11 cellular contexts compared by ENCODE assay signal in the genomic region with DNA sequence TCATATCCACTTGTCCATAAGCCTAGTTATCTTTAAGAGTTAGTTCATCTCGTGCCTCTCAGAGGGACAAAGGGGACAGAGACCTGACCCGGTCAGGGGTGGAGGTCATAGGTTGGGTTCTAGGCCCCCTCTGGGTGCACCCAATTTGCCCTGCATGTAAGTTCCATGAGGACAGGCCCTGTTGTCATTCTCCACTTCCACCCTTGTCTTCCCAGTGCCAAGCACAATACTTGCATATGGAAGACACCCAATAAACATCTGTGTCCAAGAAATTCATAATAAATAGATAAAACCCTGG. TPM values are rescaled to one million over a fixed set of nuclear protein-coding genes. Genes with fewer than 3 reads are reported as not detected.
A peak's percentile ranks its signal among the peaks of the same experiment; 100 is the strongest.
DNase-seq lines count a peak whose midpoint lies in the region; ATAC-seq and TF ChIP-seq lines count a peak whose summit lies in the region.
"Had no signal": no experiment of that assay in that cellular context is flagged by ENCODE, and none has a peak within 500 bp of the region (broad histone marks: within the 10 kb centered on the region; RNA-seq: fewer than 3 reads in every experiment).

No MANE protein-coding gene starts in this region.

- peak overlapping the region; percentile 91 for H3K4me3 Mint-ChIP-seq in activated CD8-positive, alpha-beta memory T cell treated with anti-CD3 and anti-CD28 coated beads, Interleukin-2, amount 10 ng/mL, durations not matched to agents 7 days and 5 days

- H3K27ac ChIP-seq in PC-3 (ENCODE audit: low read length): no peak overlapping the region
- H3K27ac ChIP-seq in duodenal mucosa (ENCODE audit: low read depth, low read length): no peak overlapping the region
- H3K27ac ChIP-seq in smooth muscle cell (ENCODE audit: low read depth): no peak overlapping the region
- no peak overlapping the region for H3K27ac ChIP-seq in right atrium auricular region
- H3K27ac ChIP-seq: cardiac muscle cell had no signal

- no peak for DNase-seq in activated CD8-positive, alpha-beta memory T cell treated with anti-CD3 and anti-CD28 coated beads, Interleukin-2, amount 10 ng/mL, durations not matched to agents 7 days and 5 days
- DNase-seq in activated CD8-positive, alpha-beta memory T cell treated with anti-CD3 and anti-CD28 coated beads, Interleukin-2, amount 50 U/mL, for 4 hours: no peak
- no peak for DNase-seq in PC-3
- no peak for DNase-seq in smooth muscle cell (lab: John Stamatoyannopoulos, UW; ENCODE audit: unreplicated experiment)
- DNase-seq in right atrium auricular region (ENCODE audit: low spot score): no peak
- no peak for DNase-seq in stimulated activated CD4-positive, alpha-beta T cell treated with anti-CD3 and anti-CD28 coated beads, Interleukin-12 subunit alpha, Interleukin-12 subunit beta, amount 100 ng/mL, for 4 hours
- DNase-seq: left ventricle myocardium superior; stimulated activated CD8-positive, alpha-beta memory T cell treated with anti-CD3 and anti-CD28 coated beads, Interleukin-4, amount 100 ng/mL, for 48 hours had no signal

- POLR2A ChIA-PET in PC-3 (lab: Charles Lee; ENCODE audit: unreplicated experiment): no interaction called here

- no peak overlapping the region for H3K27ac Mint-ChIP-seq in activated CD8-positive, alpha-beta memory T cell treated with anti-CD3 and anti-CD28 coated beads, Interleukin-2, amount 10 ng/mL, durations not matched to agents 7 days and 5 days

- H3K9me3 ChIP-seq in PC-3 (ENCODE audit: low read length) (no peaks in the 10 kb centered on the region), duodenal mucosa (ENCODE audit: control insufficient read depth in 1 of 2, low read length in 2 of 2) (no peaks in the 10 kb centered on the region), smooth muscle cell (replicated peaks; ENCODE audit: low read depth) (no peaks in the 10 kb centered on the region), right atrium auricular region (no peaks in the 10 kb centered on the region)

- peaks cover 30% of the 10 kb centered on the region for H3K27me3 Mint-ChIP-seq in activated CD8-positive, alpha-beta memory T cell treated with anti-CD3 and anti-CD28 coated beads, Interleukin-2, amount 10 ng/mL, durations not matched to agents 7 days and 5 days

- H3K27me3 ChIP-seq in PC-3 (ENCODE audit: low read length) (peaks cover 12% of the 10 kb centered on the region), duodenal mucosa (ENCODE audit: control insufficient read depth in 1 of 2, insufficient read depth in 2 of 2, low read length in 2 of 2) (peaks cover 24 to 25% of the 10 kb centered on the region in 2 donors), smooth muscle cell (ENCODE audit: low read depth) (peaks cover 35% of the 10 kb centered on the region), right atrium auricular region (peaks cover 0 to 11% of the 10 kb centered on the region in 2 donors)

- no peaks in the 10 kb centered on the region for H3K36me3 Mint-ChIP-seq in activated CD8-positive, alpha-beta memory T cell treated with anti-CD3 and anti-CD28 coated beads, Interleukin-2, amount 10 ng/mL, durations not matched to agents 7 days and 5 days

- peaks cover 18% of the 10 kb centered on the region for H3K4me1 ChIP-seq in PC-3 (ENCODE audit: insufficient read depth, low read length)
- H3K4me1 ChIP-seq in duodenal mucosa (ENCODE audit: control insufficient read depth in 1 of 2, insufficient read depth in 2 of 2, low read length in 2 of 2): peaks cover 19 to 34% of the 10 kb centered on the region in 2 donors
- peaks cover 15% of the 10 kb centered on the region for H3K4me1 ChIP-seq in smooth muscle cell (ENCODE audit: low read depth)
- H3K4me1 ChIP-seq in right atrium auricular region: peaks cover 0 to 45% of the 10 kb centered on the region in 2 donors

- no peaks in the 10 kb centered on the region for H3K9me2 ChIP-seq in PC-3 (replicated peaks; ENCODE audit: low read length)

- H3F3A ChIP-seq in PC-3 (ENCODE audit: low read length, unreplicated experiment) (no peaks in the 10 kb centered on the region), smooth muscle cell (ENCODE audit: low read depth) (no peaks in the 10 kb centered on the region)

- CTCF ChIA-PET in activated CD8-positive, alpha-beta memory T cell treated with anti-CD3 and anti-CD28 coated beads, Interleukin-2, amount 10 ng/mL, durations not matched to agents 7 days and 5 days (lab: Charles Lee): interaction anchor here (1.5 to 4.1 kb wide), 3 partner anchors 9 to 46 kb away, joined by 4 to 31 read pairs (median 8); a partner anchor contains a TSS
- CTCF ChIA-PET in PC-3 (lab: Charles Lee): no interaction called here

- WGBS in smooth muscle cell (ENCODE audit: low lambda C conversion rate): 89% methylated on average over 2 of the region's 2 CpGs

- no peak overlapping the region for H3K9ac ChIP-seq in PC-3 (ENCODE audit: low read length)
- H3K9ac ChIP-seq in duodenal mucosa (ENCODE audit: low read depth in 1 of 2, low read length in 2 of 2): no peak overlapping the region
- no peak overlapping the region for H3K9ac ChIP-seq in smooth muscle cell (ENCODE audit: low read depth)

- H3K4me2 ChIP-seq in PC-3 (ENCODE audit: low read length): peak overlapping the region; percentile 91
- peak overlapping the region; percentile 84 for H3K4me2 ChIP-seq in smooth muscle cell

- H2AFZ ChIP-seq in PC-3 (ENCODE audit: low read length) (no peak overlapping the region), smooth muscle cell (ENCODE audit: low read depth) (no peak overlapping the region)

- peak overlapping the region; percentile 90; the same call in 1 of the 2 replicates for H3K4me3 ChIP-seq in PC-3 (ENCODE audit: low read length)
- peak overlapping the region; percentile 86 to 88 for H3K4me3 ChIP-seq in duodenal mucosa (ENCODE audit: low read depth in 1 of 2, low read length in 2 of 2)
- H3K4me3 ChIP-seq in smooth muscle cell: peak overlapping the region; percentile 71
- H3K4me3 ChIP-seq in right atrium auricular region: no peak overlapping the region

- H3K36me3 ChIP-seq in PC-3 (ENCODE audit: low read depth, low read length) (no peaks in the 10 kb centered on the region), duodenal mucosa (ENCODE audit: control insufficient read depth in 1 of 2, insufficient read depth in 2 of 2, low read length in 2 of 2) (peaks cover 0 to 6% of the 10 kb centered on the region in 2 donors), smooth muscle cell (ENCODE audit: low read depth) (no peaks in the 10 kb centered on the region), right atrium auricular region (no peaks in the 10 kb centered on the region)
- H3K36me3 ChIP-seq: cardiac muscle cell had no signal

- no peak for ATAC-seq in activated CD8-positive, alpha-beta memory T cell treated with anti-CD3 and anti-CD28 coated beads, Interleukin-2, amount 10 ng/mL, durations not matched to agents 7 days and 5 days
- ATAC-seq in PC-3: no peak
- ATAC-seq in GM18517 (IDR thresholded peaks at IDR 0.05; ENCODE audit: unreplicated experiment): no peak

- no TSS peak for BruUV-seq in PC-3 (replicated peaks; lab: Mats Ljungman, UMichigan)

- peaks cover 41% of the 10 kb centered on the region for H3K4me1 Mint-ChIP-seq in activated CD8-positive, alpha-beta memory T cell treated with anti-CD3 and anti-CD28 coated beads, Interleukin-2, amount 10 ng/mL, durations not matched to agents 7 days and 5 days

- no peak for TF ChIP-seq CTCF in PC-3 (conservative IDR thresholded peaks at IDR 0.05; ENCODE audit: low read depth, low read length)
- TF ChIP-seq CTCF in smooth muscle cell (IDR thresholded peaks at IDR 0.05; ENCODE audit: borderline replicate concordance, insufficient read depth, poor library complexity, severe bottlenecking): no peak
- no peak for TF ChIP-seq CTCF in right atrium auricular region (IDR thresholded peaks at IDR 0.05)

- peaks cover 23% of the 10 kb centered on the region for H3K79me2 ChIP-seq in PC-3 (ENCODE audit: low read length)
- H3K79me2 ChIP-seq in smooth muscle cell (ENCODE audit: low read depth): peaks cover 31% of the 10 kb centered on the region

- intact Hi-C loops in PC-3 (cut with micrococcal nuclease): no loop called here

- H3K9me3 Mint-ChIP-seq in activated CD8-positive, alpha-beta memory T cell treated with anti-CD3 and anti-CD28 coated beads, Interleukin-2, amount 10 ng/mL, durations not matched to agents 7 days and 5 days (ENCODE audit: low read depth): no peaks in the 10 kb centered on the region

- H4K20me1 ChIP-seq in PC-3 (ENCODE audit: low read length) (no peaks in the 10 kb centered on the region), smooth muscle cell (ENCODE audit: low read depth) (peaks cover 27% of the 10 kb centered on the region)

RNA-seq across cellular contexts. Expression of a gene that starts 1.3 kb away (rescaled TPM):
- 10 to 100 TPM; 56.5 to 73.9 TPM for total RNA-seq in activated CD8-positive, alpha-beta memory T cell treated with anti-CD3 and anti-CD28 coated beads, Interleukin-2, amount 10 ng/mL, durations not matched to agents 7 days and 5 days
- total RNA-seq in PC-3 (2014; rRNA removed) (196 and 236 TPM in 2 replicates), smooth muscle cell (110 and 195 TPM in 2 replicates), right atrium auricular region (100 to 1,000 TPM in 1 of 2 donors, 10 to 100 TPM in 1; 68.1 to 100 TPM)
- polyA plus RNA-seq in smooth muscle cell: 320 and 365 TPM in 2 replicates

RNA-seq across cellular contexts. Expression of a gene that starts 1.4 kb away (rescaled TPM):
- not detected for total RNA-seq in activated CD8-positive, alpha-beta memory T cell treated with anti-CD3 and anti-CD28 coated beads, Interleukin-2, amount 10 ng/mL, durations not matched to agents 7 days and 5 days
- not detected in 2 replicates for total RNA-seq in PC-3 (2014; rRNA removed)
- 0.18 TPM in 1 of 2 replicates, not detected in the other for total RNA-seq in smooth muscle cell
- polyA plus RNA-seq in smooth muscle cell: 0.13 and 0.64 TPM in 2 replicates
- total RNA-seq in right atrium auricular region: 1 to 10 TPM; 1.4 to 5.5 TPM

RNA-seq across cellular contexts. Expression of a gene that starts 12.3 kb away (rescaled TPM):
- total RNA-seq in activated CD8-positive, alpha-beta memory T cell treated with anti-CD3 and anti-CD28 coated beads, Interleukin-2, amount 10 ng/mL, durations not matched to agents 7 days and 5 days: 1 to 10 TPM; 1.1 to 1.2 TPM
- total RNA-seq in PC-3 (2014; rRNA removed): 2.2 and 5.2 TPM in 2 replicates
- total RNA-seq in smooth muscle cell: 5.1 and 12.2 TPM in 2 replicates
- 13.7 and 17.0 TPM in 2 replicates for polyA plus RNA-seq in smooth muscle cell
- total RNA-seq in right atrium auricular region: not detected
- total RNA-seq: left ventricle myocardium superior had no signal

RNA-seq across cellular contexts. Expression of a gene that starts 21.8 kb away (rescaled TPM):
- 100 to 1,000 TPM; 146 to 155 TPM for total RNA-seq in activated CD8-positive, alpha-beta memory T cell treated with anti-CD3 and anti-CD28 coated beads, Interleukin-2, amount 10 ng/mL, durations not matched to agents 7 days and 5 days
- total RNA-seq in PC-3 (2014; rRNA removed) (355 and 380 TPM in 2 replicates), smooth muscle cell (53.3 and 57.7 TPM in 2 replicates), right atrium auricular region (100 to 1,000 TPM in 1 of 2 donors, 10 to 100 TPM in 1; 95.6 to 115 TPM)
- polyA plus RNA-seq in smooth muscle cell: 20.9 and 23.3 TPM in 2 replicates

RNA-seq across cellular contexts. Expression of a gene that starts 26.6 kb away (rescaled TPM):
- 10 to 100 TPM; 16.8 to 35.5 TPM for total RNA-seq in activated CD8-positive, alpha-beta memory T cell treated with anti-CD3 and anti-CD28 coated beads, Interleukin-2, amount 10 ng/mL, durations not matched to agents 7 days and 5 days
- total RNA-seq in PC-3 (2014; rRNA removed) (not detected in 2 replicates), smooth muscle cell (29.0 and 35.5 TPM in 2 replicates), right atrium auricular region (10 to 100 TPM in 1 of 2 donors, 1 to 10 TPM in 1; 7.6 to 10.7 TPM)
- 196 and 287 TPM in 2 replicates for polyA plus RNA-seq in smooth muscle cell

Comparison
In these comparisons a context has a peak if more than half of its experiments do, and no peak if none do; other contexts are left out.
1. H3K4me3 ChIP-seq: peak in PC-3 (single experiment), duodenal mucosa (2 of 2) and smooth muscle cell (single experiment); none in right atrium auricular region (0 of 2).